ENCODE assay signal across 7 cellular contexts in genomic region chr5:94170158-94170557, GRCh38.
ATAC-seq lines count a peak whose summit lies in the region.

No MANE protein-coding gene starts in this region.

- ATAC-seq in GM18519 (IDR thresholded peaks at IDR 0.05; ENCODE audit: low FRiP score, unreplicated experiment), result peak; percentile 86
- ATAC-seq in GM19324 (IDR thresholded peaks at IDR 0.05; ENCODE audit: low FRiP score, unreplicated experiment), result peak; percentile 89
- peak; percentile 85 for ATAC-seq in GM21390 (IDR thresholded peaks at IDR 0.05; ENCODE audit: unreplicated experiment)
- ATAC-seq in GM21825 (IDR thresholded peaks at IDR 0.05; ENCODE audit: unreplicated experiment), result peak; percentile 68
- peak; percentile 66 for ATAC-seq in HG02938 (IDR thresholded peaks at IDR 0.05; ENCODE audit: unreplicated experiment)
- peak; percentile 69 for ATAC-seq in HG03135 (IDR thresholded peaks at IDR 0.05; ENCODE audit: unreplicated experiment)
- ATAC-seq in HG03521 (IDR thresholded peaks at IDR 0.05; ENCODE audit: unreplicated experiment), result peak; percentile 86

Comparison
In these comparisons a context has a peak if more than half of its experiments do, and no peak if none do; other contexts are left out.
1. Peak in every context shown above with its lines: ATAC-seq.